Comparison of ENCODE assay signal across 15 cellular contexts in the genomic region with DNA sequence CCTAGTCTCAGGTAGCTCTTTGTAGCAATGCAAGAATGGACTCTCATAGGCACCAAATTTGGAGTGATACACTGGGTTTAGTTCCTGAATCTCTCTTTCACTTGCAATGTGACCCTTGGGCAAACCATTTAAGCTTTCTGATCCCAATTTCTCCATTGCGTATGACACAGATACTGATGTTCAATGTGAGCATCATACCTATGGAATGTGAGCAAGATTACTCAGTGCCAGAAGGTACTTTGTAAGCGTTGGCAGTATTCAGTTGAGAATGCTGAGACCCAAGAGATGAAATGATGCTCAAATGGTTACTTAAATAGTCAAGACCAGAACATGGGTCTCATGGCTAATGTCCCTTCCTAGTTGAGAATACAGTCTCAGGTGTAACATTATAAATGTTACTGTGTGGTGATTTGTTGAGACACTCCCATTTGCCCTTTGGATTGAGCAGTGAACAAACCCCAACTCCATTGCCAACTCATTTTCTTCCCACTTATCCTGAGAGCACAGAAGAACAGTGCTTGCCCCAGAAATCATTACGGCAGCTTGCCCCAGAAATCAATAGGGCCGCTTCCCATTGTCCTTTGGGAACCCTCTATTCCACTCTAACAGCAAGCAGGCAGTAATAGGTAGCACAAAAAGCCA.
DNase-seq lines count a peak whose midpoint lies in the region; ATAC-seq, FAIRE-seq and TF ChIP-seq lines count a peak whose summit lies in the region.
"Had no signal": no experiment of that assay in that cellular context is flagged by ENCODE, and none has a peak within 500 bp of the region (broad histone marks: within the 10 kb centered on the region; RNA-seq: fewer than 3 reads in every experiment).

No MANE protein-coding gene starts in this region.

- no peak for TF ChIP-seq CTCF in VCaP (conservative IDR thresholded peaks at IDR 0.05)
- TF ChIP-seq CTCF in dorsolateral prefrontal cortex (IDR thresholded peaks at IDR 0.05 in 54 of 56, conservative IDR thresholded peaks at IDR 0.05 in 2 of 56; ENCODE audit: low read depth in 1 of 56, partially characterized antibody in 56 of 56) = no peak

- FAIRE-seq in HTR-8/SVneo (lab: Jason Lieb, UNC) = peak; percentile 90
- FAIRE-seq: G401.6, GM12891, K562 had no signal

- H3K9me3 Mint-ChIP-seq in activated T-cell treated with anti-CD3 and anti-CD28 coated beads, Interleukin-2, amount 50 U/mL, for 24 hours = peaks cover 3% of the 10 kb centered on the region

- intact Hi-C loops in left colon (cut with DNase I, micrococcal nuclease) (no loop called here), dorsolateral prefrontal cortex (cut with DNase I) (no loop called here)

- H3K4me3 Mint-ChIP-seq in activated T-cell treated with anti-CD3 and anti-CD28 coated beads, Interleukin-2, amount 50 U/mL, for 24 hours = no peak overlapping the region

- DNase-seq in EL = peak; percentile 40
- DNase-seq in HTR-8/SVneo (ENCODE audit: insufficient read length, low spot score) = no peak
- DNase-seq in left colon = no peak
- DNase-seq in activated T-cell treated with anti-CD3 and anti-CD28 coated beads, Interleukin-2, amount 50 U/mL, for 24 hours = no peak
- no peak for DNase-seq in dorsolateral prefrontal cortex
- DNase-seq: AML-193, Caco-2, NCI-H1694, RPMI8226 had no signal

- H3K27me3 Mint-ChIP-seq in activated T-cell treated with anti-CD3 and anti-CD28 coated beads, Interleukin-2, amount 50 U/mL, for 24 hours = no peaks in the 10 kb centered on the region

- no peaks in the 10 kb centered on the region for H3K27me3 ChIP-seq in dorsolateral prefrontal cortex

- peak overlapping the region; percentile 54; the same call in 1 of the 2 replicates for H3K27ac ChIP-seq in VCaP
- H3K27ac ChIP-seq in dorsolateral prefrontal cortex = no peak overlapping the region

- H3K4me3 ChIP-seq in dorsolateral prefrontal cortex = no peak overlapping the region
- H3K4me3 ChIP-seq: K562 had no signal

- ATAC-seq in left colon = peak; percentile 67
- ATAC-seq in HG03342 (IDR thresholded peaks at IDR 0.05; ENCODE audit: unreplicated experiment) = no peak
- ATAC-seq: HCT116, K562 had no signal

- H3K36me3 Mint-ChIP-seq in activated T-cell treated with anti-CD3 and anti-CD28 coated beads, Interleukin-2, amount 50 U/mL, for 24 hours (ENCODE audit: low read depth) = no peaks in the 10 kb centered on the region

- H3K4me1 Mint-ChIP-seq in activated T-cell treated with anti-CD3 and anti-CD28 coated beads, Interleukin-2, amount 50 U/mL, for 24 hours (ENCODE audit: low read depth) = no peaks in the 10 kb centered on the region

- H3K27ac Mint-ChIP-seq in activated T-cell treated with anti-CD3 and anti-CD28 coated beads, Interleukin-2, amount 50 U/mL, for 24 hours = no peak overlapping the region
